17 cellular contexts compared by ENCODE assay signal in genomic region chr6:75791881-75792280, GRCh38. TPM values are rescaled to one million over a fixed set of nuclear protein-coding genes. Genes with fewer than 3 reads are reported as not detected.
DNase-seq lines count a peak whose midpoint lies in the region; ATAC-seq, FAIRE-seq and TF ChIP-seq lines count a peak whose summit lies in the region.
"Had no signal": no experiment of that assay in that cellular context is flagged by ENCODE, and none has a peak within 500 bp of the region (broad histone marks: within the 10 kb centered on the region; RNA-seq: fewer than 3 reads in every experiment).

No MANE protein-coding gene starts in this region.

- H3K4me1 Mint-ChIP-seq in activated T-cell treated with anti-CD3 and anti-CD28 coated beads, Interleukin-2, amount 50 U/mL, for 72 hours (ENCODE audit: low read depth): no peaks in the 10 kb centered on the region
- H3K4me1 Mint-ChIP-seq: T-cell had no signal

- DNase-seq in A172 (ENCODE audit: low spot score) (peak; percentile 16), HTR-8/SVneo (ENCODE audit: insufficient read length, low spot score) (peak; percentile 20), lung microvascular endothelial cell (ENCODE audit: low read depth in 2 of 2) (peak; percentile 61 to 70), MM.1S (no peak), NCI-H2081 treated with DMSO at 0.1 percent for 48 hours (lab: John Stamatoyannopoulos, UW) (no peak)
- no peak for DNase-seq in activated T-cell treated with anti-CD3 and anti-CD28 coated beads, Interleukin-2, amount 50 U/mL, for 72 hours
- DNase-seq in activated effector memory CD4-positive, alpha-beta T cell treated with Interleukin-2 at 50 U/mL for 16 hours: no peak
- DNase-seq: RPMI8226, T-cell, WERI-Rb-1 had no signal

- H3K36me3 ChIP-seq in MM.1S (replicated peaks; ENCODE audit: insufficient read depth, low read length): no peaks in the 10 kb centered on the region
- H3K36me3 ChIP-seq: ascending aorta, thoracic aorta, WERI-Rb-1 had no signal

- H3K36me3 Mint-ChIP-seq in activated T-cell treated with anti-CD3 and anti-CD28 coated beads, Interleukin-2, amount 50 U/mL, for 72 hours (ENCODE audit: insufficient read depth in 2 of 2): no peaks in the 10 kb centered on the region
- H3K36me3 Mint-ChIP-seq: natural killer cell treated with Interleukin-12 subunit alpha and Interleukin-12 subunit beta and Interleukin-15 and Interleukin-18, amount 100 ng/mL, for 72 hours; T-cell had no signal

- no peak overlapping the region for H3K9ac ChIP-seq in MM.1S (ENCODE audit: low read length)

- no peaks in the 10 kb centered on the region for H4K20me1 ChIP-seq in MM.1S (ENCODE audit: insufficient read depth, low read length)

- H3K9me3 Mint-ChIP-seq in activated T-cell treated with anti-CD3 and anti-CD28 coated beads, Interleukin-2, amount 50 U/mL, for 72 hours: no peaks in the 10 kb centered on the region
- H3K9me3 Mint-ChIP-seq: natural killer cell treated with Interleukin-12 subunit alpha and Interleukin-12 subunit beta and Interleukin-15 and Interleukin-18, amount 100 ng/mL, for 72 hours had no signal

- no peak overlapping the region for H3K4me3 ChIP-seq in MM.1S (ENCODE audit: low read length)
- H3K4me3 ChIP-seq: A549, ascending aorta, GM12878, thoracic aorta had no signal

- H3K27ac ChIP-seq in cingulate gyrus (ENCODE audit: low read depth, low read length) (peak overlapping the region; percentile 78), MM.1S (ENCODE audit: low read length) (no peak overlapping the region)
- H3K27ac ChIP-seq: A549, ascending aorta, thoracic aorta, WERI-Rb-1 had no signal

- no peak overlapping the region for H2AFZ ChIP-seq in MM.1S (ENCODE audit: low read length)

- no peak for TF ChIP-seq CTCF in MM.1S (IDR thresholded peaks at IDR 0.05; ENCODE audit: low read length)

- no peaks in the 10 kb centered on the region for H3K27me3 ChIP-seq in MM.1S (replicated peaks; ENCODE audit: insufficient read depth, low read length)
- H3K27me3 ChIP-seq: ascending aorta had no signal

- H3K9me2 ChIP-seq in MM.1S (replicated peaks; ENCODE audit: insufficient read depth, low read length): no peaks in the 10 kb centered on the region

- peaks cover 22% of the 10 kb centered on the region for H3K27me3 Mint-ChIP-seq in activated T-cell treated with anti-CD3 and anti-CD28 coated beads, Interleukin-2, amount 50 U/mL, for 72 hours (ENCODE audit: low read depth)

- no peaks in the 10 kb centered on the region for H3F3A ChIP-seq in MM.1S (ENCODE audit: insufficient read depth, low read length)

- no peak overlapping the region for H3K4me3 Mint-ChIP-seq in activated T-cell treated with anti-CD3 and anti-CD28 coated beads, Interleukin-2, amount 50 U/mL, for 72 hours
- H3K4me3 Mint-ChIP-seq: natural killer cell treated with Interleukin-12 subunit alpha and Interleukin-12 subunit beta and Interleukin-15 and Interleukin-18, amount 100 ng/mL, for 72 hours; T-cell had no signal

- FAIRE-seq in HTR-8/SVneo (lab: Jason Lieb, UNC): no peak
- FAIRE-seq: A549, GM12878, HepG2 had no signal

- H3K79me2 ChIP-seq in MM.1S (ENCODE audit: low read length): peaks cover 87% of the 10 kb centered on the region

- H3K4me1 ChIP-seq in MM.1S (ENCODE audit: low read length): peaks cover 13% of the 10 kb centered on the region
- H3K4me1 ChIP-seq: A549, ascending aorta had no signal

- no peak for ATAC-seq in activated T-cell treated with anti-CD3 and anti-CD28 coated beads, Interleukin-2, amount 50 U/mL, for 72 hours (replicated peaks in 1 of 2)
- ATAC-seq: A549; GM12878; HepG2; natural killer cell treated with Interleukin-12 subunit alpha and Interleukin-12 subunit beta and Interleukin-15 and Interleukin-18, amount 100 ng/mL, for 72 hours; T-cell had no signal

- no peak overlapping the region for H3K27ac Mint-ChIP-seq in activated T-cell treated with anti-CD3 and anti-CD28 coated beads, Interleukin-2, amount 50 U/mL, for 72 hours
- H3K27ac Mint-ChIP-seq: natural killer cell treated with Interleukin-12 subunit alpha and Interleukin-12 subunit beta and Interleukin-15 and Interleukin-18, amount 100 ng/mL, for 72 hours; T-cell had no signal

- no peak overlapping the region for H3K4me2 ChIP-seq in MM.1S (ENCODE audit: low read depth, low read length)
- H3K4me2 ChIP-seq: A549 had no signal

- no peaks in the 10 kb centered on the region for H3K9me3 ChIP-seq in MM.1S (replicated peaks; ENCODE audit: insufficient read depth, low read length)
- H3K9me3 ChIP-seq: A549, ascending aorta, thoracic aorta had no signal

RNA-seq across cellular contexts. Expression of gene MYO6, which starts 42.8 kb away (rescaled TPM):
- total RNA-seq in A172 (2014; rRNA removed; shearing (Covaris generic)): 9.4 and 10.0 TPM in 2 replicates
- 22.2 and 26.4 TPM in 2 replicates for total RNA-seq in lung microvascular endothelial cell
- total RNA-seq in activated T-cell treated with anti-CD3 and anti-CD28 coated beads, Interleukin-2, amount 50 U/mL, for 72 hours: 1 to 10 TPM; 5.8 to 6.6 TPM

Comparison
In these comparisons a context has a peak if more than half of its experiments do, and no peak if none do; other contexts are left out.
1. DNase-seq: peak in A172 (single experiment), HTR-8/SVneo (single experiment) and lung microvascular endothelial cell (2 of 2); none in activated T-cell treated with anti-CD3 and anti-CD28 coated beads, Interleukin-2, amount 50 U/mL, for 72 hours (0 of 2), activated effector memory CD4-positive, alpha-beta T cell treated with Interleukin-2 at 50 U/mL for 16 hours (single experiment), MM.1S (single experiment) and NCI-H2081 treated with DMSO at 0.1 percent for 48 hours (single experiment).